ENCODE assay signal across 10 cellular contexts in the genomic region with DNA sequence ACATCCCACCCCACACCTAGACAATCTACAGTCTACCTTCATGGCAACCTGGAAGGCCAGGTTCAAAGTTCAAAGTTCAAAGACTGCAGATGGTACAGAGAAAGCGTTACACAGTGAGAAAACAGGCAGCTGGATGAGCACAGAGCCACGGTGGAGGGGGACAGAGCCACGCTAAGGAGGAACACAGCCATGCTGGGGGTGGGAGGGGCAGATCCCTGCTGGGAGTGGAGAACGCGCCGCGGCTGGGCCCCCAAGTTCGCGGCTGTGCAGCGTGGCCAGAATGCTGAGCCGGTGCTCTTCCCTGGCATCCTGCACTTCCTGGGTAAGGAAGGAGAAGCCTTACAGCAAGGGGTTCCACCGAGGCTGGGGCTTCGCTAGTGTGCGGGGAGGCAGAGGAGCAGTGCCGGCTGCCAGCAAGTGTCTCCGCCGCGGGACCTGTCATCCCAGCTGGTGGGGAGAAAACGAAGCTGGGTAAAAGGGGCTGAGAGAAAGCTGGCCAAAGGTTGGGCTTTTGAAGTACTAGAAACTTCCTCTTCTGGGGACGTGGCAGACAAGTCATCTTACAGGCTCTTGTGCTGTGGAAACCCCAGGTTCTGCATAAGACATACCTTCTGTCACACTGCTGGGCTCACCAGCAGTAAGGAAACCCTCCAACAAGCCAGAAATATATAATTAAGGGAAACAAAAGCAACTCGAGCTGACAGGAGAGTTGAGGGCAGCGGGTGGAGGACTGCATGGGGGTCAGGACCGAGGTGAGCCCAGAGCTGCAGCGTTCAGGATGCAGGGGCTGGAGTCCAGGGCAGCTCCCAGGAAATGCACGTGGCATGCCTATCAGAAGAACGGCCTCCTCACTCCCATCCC.
A peak's percentile ranks its signal among the peaks of the same experiment; 100 is the strongest.
DNase-seq lines count a peak whose midpoint lies in the region; ATAC-seq and TF ChIP-seq lines count a peak whose summit lies in the region.
"Had no signal": no experiment of that assay in that cellular context is flagged by ENCODE, and none has a peak within 500 bp of the region (broad histone marks: within the 10 kb centered on the region; RNA-seq: fewer than 3 reads in every experiment).

No MANE protein-coding gene starts in this region.

- H3K36me3 ChIP-seq in spleen (peaks cover 0 to 4% (median 0%) of the 10 kb centered on the region in 6 donors), ascending aorta (no peaks in the 10 kb centered on the region)

- no peak overlapping the region for H3K4me3 Mint-ChIP-seq in WTC11

- CTCF ChIA-PET in WTC11 (lab: Charles Lee): interaction anchor here (1.3 to 2.8 kb wide), 2 partner anchors 9 to 84 kb away, joined by 3 to 21 read pairs; no protein-coding TSS in a partner anchor

- H3K27ac ChIP-seq in spleen (peak overlapping the region in 7 of 8 donors; percentile 10 to 84 (median 80)), ascending aorta (no peak overlapping the region)

- H3K27me3 Mint-ChIP-seq in WTC11 (ENCODE audit: low read depth): no peaks in the 10 kb centered on the region

- peak; percentile 9 for DNase-seq in WTC11 (ENCODE audit: low spot score)
- DNase-seq in Right ventricle myocardium superior: peak; percentile 39
- DNase-seq in spleen: peak; percentile 84
- DNase-seq in ascending aorta (ENCODE audit: low spot score in 2 of 2): no peak
- no peak for DNase-seq in ureter (ENCODE audit: low spot score)
- DNase-seq: amniotic stem cell, NCI-H2081 had no signal

- H3K27me3 ChIP-seq in spleen (replicated peaks in 1 of 7) (no peaks in the 10 kb centered on the region), ascending aorta (no peaks in the 10 kb centered on the region)

- no peaks in the 10 kb centered on the region for H3K9me3 Mint-ChIP-seq in WTC11

- H3K4me1 Mint-ChIP-seq in WTC11: peaks cover 47% of the 10 kb centered on the region

- intact Hi-C loops in Right ventricle myocardium superior (cut with DNase I): no loop called here
- intact Hi-C loops in spleen (cut with DNase I; ENCODE audit: low total_unique reads): no loop called here
- intact Hi-C loops in ascending aorta (cut with DNase I): no loop called here

- TF ChIP-seq POLR2A in spleen (IDR thresholded peaks at IDR 0.05): no peak

- WGBS in spleen, 5 donors: 13 to 20% (median 17%) methylated on average over 26 of the region's 26 CpGs

- no peaks in the 10 kb centered on the region for H3K36me3 Mint-ChIP-seq in WTC11

- no peak for TF ChIP-seq CTCF in WTC11 (IDR thresholded peaks at IDR 0.05)
- TF ChIP-seq CTCF in spleen (IDR thresholded peaks at IDR 0.05 in 8 of 11, conservative IDR thresholded peaks at IDR 0.05 in 3 of 11): no peak
- no peak for TF ChIP-seq CTCF in ascending aorta (IDR thresholded peaks at IDR 0.05)

- ATAC-seq in HG03354 (IDR thresholded peaks at IDR 0.05; ENCODE audit: poor library complexity, severe bottlenecking, unreplicated experiment) (peak; percentile 42), WTC11 (no peak), Right ventricle myocardium superior (ENCODE audit: poor library complexity) (peak; percentile 17), GM18907 (IDR thresholded peaks at IDR 0.05; ENCODE audit: unreplicated experiment) (no peak), GM19023 (IDR thresholded peaks at IDR 0.05; ENCODE audit: unreplicated experiment) (no peak)

- POLR2A ChIA-PET in WTC11 (lab: Charles Lee): no interaction called here

- H3K9me3 ChIP-seq in spleen (no peaks in the 10 kb centered on the region), ascending aorta (no peaks in the 10 kb centered on the region)

- H3K27ac Mint-ChIP-seq in WTC11: peak overlapping the region; percentile 29; the same call in 1 of the 2 replicates

- peaks cover 26 to 78% (median 61%) of the 10 kb centered on the region in 6 donors for H3K4me1 ChIP-seq in spleen
- H3K4me1 ChIP-seq in ascending aorta: peaks cover 0 to 25% of the 10 kb centered on the region in 2 donors

- peak overlapping the region in 6 of 8 donors; percentile 4 to 58 (median 13) for H3K4me3 ChIP-seq in spleen
- H3K4me3 ChIP-seq in ascending aorta: no peak overlapping the region

TF ChIP-seq in WTC11, 78 proteins besides CTCF, POLR2A, EP300 and RAD21:
- TF ChIP-seq, protein P1, sequence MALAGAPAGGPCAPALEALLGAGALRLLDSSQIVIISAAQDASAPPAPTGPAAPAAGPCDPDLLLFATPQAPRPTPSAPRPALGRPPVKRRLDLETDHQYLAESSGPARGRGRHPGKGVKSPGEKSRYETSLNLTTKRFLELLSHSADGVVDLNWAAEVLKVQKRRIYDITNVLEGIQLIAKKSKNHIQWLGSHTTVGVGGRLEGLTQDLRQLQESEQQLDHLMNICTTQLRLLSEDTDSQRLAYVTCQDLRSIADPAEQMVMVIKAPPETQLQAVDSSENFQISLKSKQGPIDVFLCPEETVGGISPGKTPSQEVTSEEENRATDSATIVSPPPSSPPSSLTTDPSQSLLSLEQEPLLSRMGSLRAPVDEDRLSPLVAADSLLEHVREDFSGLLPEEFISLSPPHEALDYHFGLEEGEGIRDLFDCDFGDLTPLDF (CRISPR knock-in tag; IDR thresholded peaks at IDR 0.05): no peak
- TF ChIP-seq SMAD3 (CRISPR knock-in tag; IDR thresholded peaks at IDR 0.05; ENCODE audit: borderline replicate concordance) (no peak), FOXJ3 (CRISPR knock-in tag; IDR thresholded peaks at IDR 0.05; ENCODE audit: borderline replicate concordance) (no peak), PRRX2 (CRISPR knock-in tag; IDR thresholded peaks at IDR 0.05) (no peak)

Comparison
In these comparisons a context has a peak if more than half of its experiments do, and no peak if none do; other contexts are left out.
1. ATAC-seq: peak in HG03354 (single experiment) and Right ventricle myocardium superior (single experiment); none in WTC11 (single experiment), GM18907 (single experiment) and GM19023 (single experiment).
2. DNase-seq: peak in WTC11 (single experiment), Right ventricle myocardium superior (single experiment) and spleen (single experiment); none in ascending aorta (0 of 2) and ureter (single experiment).
3. H3K27ac ChIP-seq: peak in spleen (7 of 8); none in ascending aorta (0 of 2).
4. H3K4me3 ChIP-seq: peak in spleen (6 of 8); none in ascending aorta (0 of 2).